Comparison of ENCODE assay signal across 8 cellular contexts in genomic region chr10:87658858-87659555, GRCh38. TPM values are rescaled to one million over a fixed set of nuclear protein-coding genes. Genes with fewer than 3 reads are reported as not detected.
DNase-seq lines count a peak whose midpoint lies in the region; ATAC-seq and TF ChIP-seq lines count a peak whose summit lies in the region.

No MANE protein-coding gene starts in this region.

- DNase-seq in left ventricle myocardium inferior (no peak), left ventricle myocardium superior (no peak), memory B cell (ENCODE audit: low spot score in 2 of 2) (no peak), uterus (no peak), CD1c-positive myeloid dendritic cell (ENCODE audit: extremely low spot score) (no peak), putamen (ENCODE audit: low spot score) (no peak), NCI-H748 (lab: John Stamatoyannopoulos, UW; ENCODE audit: unreplicated experiment) (no peak)

- H3K27ac Mint-ChIP-seq in brain (peak overlapping the region in 4 of 5 experiments; percentile 25 to 66 (median 40)), memory B cell (no peak overlapping the region)

- peak overlapping the region; percentile 81 to 91 (median 87) for H3K4me3 Mint-ChIP-seq in brain
- H3K4me3 Mint-ChIP-seq in memory B cell = peak overlapping the region; percentile 84

- no peaks in the 10 kb centered on the region for H3K9me3 ChIP-seq in left ventricle myocardium inferior (replicated peaks)
- H3K9me3 ChIP-seq in uterus = no peaks in the 10 kb centered on the region

- H3K4me1 Mint-ChIP-seq in brain (peaks cover 21% of the 10 kb centered on the region), memory B cell (peaks cover 13% of the 10 kb centered on the region)

- ATAC-seq in left ventricle myocardium superior (no peak), memory B cell (ENCODE audit: low read depth) (no peak)

- no peak for TF ChIP-seq POLR2A in uterus (IDR thresholded peaks at IDR 0.05)

- no peaks in the 10 kb centered on the region for H3K36me3 Mint-ChIP-seq in brain
- no peaks in the 10 kb centered on the region for H3K36me3 Mint-ChIP-seq in memory B cell

- H3K9me3 Mint-ChIP-seq in brain (no peaks in the 10 kb centered on the region), memory B cell (no peaks in the 10 kb centered on the region)

- H3K27me3 Mint-ChIP-seq in brain (peaks cover 45% of the 10 kb centered on the region), memory B cell (peaks cover 23% of the 10 kb centered on the region)

- peak overlapping the region; percentile 80 for H3K27ac ChIP-seq in left ventricle myocardium inferior (replicated peaks)
- peak overlapping the region; percentile 60 to 72 for H3K27ac ChIP-seq in uterus

- H3K36me3 ChIP-seq in left ventricle myocardium inferior = no peaks in the 10 kb centered on the region
- no peaks in the 10 kb centered on the region for H3K36me3 ChIP-seq in uterus

- no peak for TF ChIP-seq CTCF in left ventricle myocardium inferior (IDR thresholded peaks at IDR 0.05; ENCODE audit: borderline replicate concordance)
- no peak for TF ChIP-seq CTCF in brain (conservative IDR thresholded peaks at IDR 0.05)
- TF ChIP-seq CTCF in uterus (IDR thresholded peaks at IDR 0.05) = no peak

- H3K4me1 ChIP-seq in left ventricle myocardium inferior (peaks cover 39% of the 10 kb centered on the region), uterus (no peaks in the 10 kb centered on the region)

- H3K4me3 ChIP-seq in left ventricle myocardium inferior (peak overlapping the region; percentile 89), uterus (peak overlapping the region; percentile 41 to 64)

- intact Hi-C loops in left ventricle myocardium inferior (cut with micrococcal nuclease) (loop anchor here (10.0 kb wide), 1 partner anchor 124 kb away; no protein-coding TSS in a partner anchor), left ventricle myocardium superior (cut with micrococcal nuclease) (no loop called here), uterus (cut with DNase I; ENCODE audit: low total_unique reads) (no loop called here)

- H3K27me3 ChIP-seq in left ventricle myocardium inferior (ENCODE audit: low read depth) (no peaks in the 10 kb centered on the region), uterus (no peaks in the 10 kb centered on the region)

RNA-seq across cellular contexts. Expression of gene PAPSS2, which starts 0.7 kb away (rescaled TPM):
- total RNA-seq in left ventricle myocardium inferior (10.6 TPM), left ventricle myocardium superior (11.8 TPM), uterus (10 to 100 TPM; 16.2 to 30.2 (median 22.9) TPM)
- 8.1 TPM for polyA plus RNA-seq in brain (ENCODE audit: insufficient read depth, low read depth, low replicate concordance)
